ENCODE assay signal across 1 cellular context in the genomic region with DNA sequence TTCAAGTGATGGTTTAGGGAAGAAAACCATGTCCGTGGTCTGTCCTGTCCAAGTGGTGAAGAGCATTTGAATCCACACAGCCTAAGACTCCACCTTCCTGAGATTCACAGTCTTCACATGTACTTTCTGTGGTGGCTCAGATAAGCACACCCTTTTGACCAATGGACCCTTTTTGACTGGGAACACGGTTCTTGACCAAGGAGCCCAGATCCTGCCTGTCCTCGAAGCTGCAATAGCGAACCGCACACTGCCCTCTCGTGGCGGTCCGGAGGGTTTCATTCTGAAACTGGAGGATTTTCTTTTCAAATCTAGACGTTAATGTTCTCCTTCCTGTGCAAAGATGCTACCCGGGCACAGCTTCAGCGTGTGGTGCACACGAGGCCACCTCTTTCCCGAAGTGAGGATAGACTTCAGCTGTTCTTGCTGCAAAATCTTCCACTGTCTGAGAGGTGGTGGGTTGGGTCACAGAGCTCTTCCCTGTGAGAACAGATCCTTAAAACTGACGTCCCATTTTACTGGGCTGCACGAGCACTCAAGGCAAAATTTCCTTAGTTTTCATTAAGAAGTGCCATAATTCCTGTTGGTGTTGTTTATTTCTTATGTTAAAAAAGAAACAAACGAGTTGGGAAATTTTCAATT.
TF ChIP-seq lines count a peak whose summit lies in the region.

No MANE protein-coding gene starts in this region.

TF ChIP-seq in K562, 482 proteins besides CTCF, POLR2A, EP300 and RAD21 (continued from another document and continues in another):
- TF ChIP-seq, protein P1, sequence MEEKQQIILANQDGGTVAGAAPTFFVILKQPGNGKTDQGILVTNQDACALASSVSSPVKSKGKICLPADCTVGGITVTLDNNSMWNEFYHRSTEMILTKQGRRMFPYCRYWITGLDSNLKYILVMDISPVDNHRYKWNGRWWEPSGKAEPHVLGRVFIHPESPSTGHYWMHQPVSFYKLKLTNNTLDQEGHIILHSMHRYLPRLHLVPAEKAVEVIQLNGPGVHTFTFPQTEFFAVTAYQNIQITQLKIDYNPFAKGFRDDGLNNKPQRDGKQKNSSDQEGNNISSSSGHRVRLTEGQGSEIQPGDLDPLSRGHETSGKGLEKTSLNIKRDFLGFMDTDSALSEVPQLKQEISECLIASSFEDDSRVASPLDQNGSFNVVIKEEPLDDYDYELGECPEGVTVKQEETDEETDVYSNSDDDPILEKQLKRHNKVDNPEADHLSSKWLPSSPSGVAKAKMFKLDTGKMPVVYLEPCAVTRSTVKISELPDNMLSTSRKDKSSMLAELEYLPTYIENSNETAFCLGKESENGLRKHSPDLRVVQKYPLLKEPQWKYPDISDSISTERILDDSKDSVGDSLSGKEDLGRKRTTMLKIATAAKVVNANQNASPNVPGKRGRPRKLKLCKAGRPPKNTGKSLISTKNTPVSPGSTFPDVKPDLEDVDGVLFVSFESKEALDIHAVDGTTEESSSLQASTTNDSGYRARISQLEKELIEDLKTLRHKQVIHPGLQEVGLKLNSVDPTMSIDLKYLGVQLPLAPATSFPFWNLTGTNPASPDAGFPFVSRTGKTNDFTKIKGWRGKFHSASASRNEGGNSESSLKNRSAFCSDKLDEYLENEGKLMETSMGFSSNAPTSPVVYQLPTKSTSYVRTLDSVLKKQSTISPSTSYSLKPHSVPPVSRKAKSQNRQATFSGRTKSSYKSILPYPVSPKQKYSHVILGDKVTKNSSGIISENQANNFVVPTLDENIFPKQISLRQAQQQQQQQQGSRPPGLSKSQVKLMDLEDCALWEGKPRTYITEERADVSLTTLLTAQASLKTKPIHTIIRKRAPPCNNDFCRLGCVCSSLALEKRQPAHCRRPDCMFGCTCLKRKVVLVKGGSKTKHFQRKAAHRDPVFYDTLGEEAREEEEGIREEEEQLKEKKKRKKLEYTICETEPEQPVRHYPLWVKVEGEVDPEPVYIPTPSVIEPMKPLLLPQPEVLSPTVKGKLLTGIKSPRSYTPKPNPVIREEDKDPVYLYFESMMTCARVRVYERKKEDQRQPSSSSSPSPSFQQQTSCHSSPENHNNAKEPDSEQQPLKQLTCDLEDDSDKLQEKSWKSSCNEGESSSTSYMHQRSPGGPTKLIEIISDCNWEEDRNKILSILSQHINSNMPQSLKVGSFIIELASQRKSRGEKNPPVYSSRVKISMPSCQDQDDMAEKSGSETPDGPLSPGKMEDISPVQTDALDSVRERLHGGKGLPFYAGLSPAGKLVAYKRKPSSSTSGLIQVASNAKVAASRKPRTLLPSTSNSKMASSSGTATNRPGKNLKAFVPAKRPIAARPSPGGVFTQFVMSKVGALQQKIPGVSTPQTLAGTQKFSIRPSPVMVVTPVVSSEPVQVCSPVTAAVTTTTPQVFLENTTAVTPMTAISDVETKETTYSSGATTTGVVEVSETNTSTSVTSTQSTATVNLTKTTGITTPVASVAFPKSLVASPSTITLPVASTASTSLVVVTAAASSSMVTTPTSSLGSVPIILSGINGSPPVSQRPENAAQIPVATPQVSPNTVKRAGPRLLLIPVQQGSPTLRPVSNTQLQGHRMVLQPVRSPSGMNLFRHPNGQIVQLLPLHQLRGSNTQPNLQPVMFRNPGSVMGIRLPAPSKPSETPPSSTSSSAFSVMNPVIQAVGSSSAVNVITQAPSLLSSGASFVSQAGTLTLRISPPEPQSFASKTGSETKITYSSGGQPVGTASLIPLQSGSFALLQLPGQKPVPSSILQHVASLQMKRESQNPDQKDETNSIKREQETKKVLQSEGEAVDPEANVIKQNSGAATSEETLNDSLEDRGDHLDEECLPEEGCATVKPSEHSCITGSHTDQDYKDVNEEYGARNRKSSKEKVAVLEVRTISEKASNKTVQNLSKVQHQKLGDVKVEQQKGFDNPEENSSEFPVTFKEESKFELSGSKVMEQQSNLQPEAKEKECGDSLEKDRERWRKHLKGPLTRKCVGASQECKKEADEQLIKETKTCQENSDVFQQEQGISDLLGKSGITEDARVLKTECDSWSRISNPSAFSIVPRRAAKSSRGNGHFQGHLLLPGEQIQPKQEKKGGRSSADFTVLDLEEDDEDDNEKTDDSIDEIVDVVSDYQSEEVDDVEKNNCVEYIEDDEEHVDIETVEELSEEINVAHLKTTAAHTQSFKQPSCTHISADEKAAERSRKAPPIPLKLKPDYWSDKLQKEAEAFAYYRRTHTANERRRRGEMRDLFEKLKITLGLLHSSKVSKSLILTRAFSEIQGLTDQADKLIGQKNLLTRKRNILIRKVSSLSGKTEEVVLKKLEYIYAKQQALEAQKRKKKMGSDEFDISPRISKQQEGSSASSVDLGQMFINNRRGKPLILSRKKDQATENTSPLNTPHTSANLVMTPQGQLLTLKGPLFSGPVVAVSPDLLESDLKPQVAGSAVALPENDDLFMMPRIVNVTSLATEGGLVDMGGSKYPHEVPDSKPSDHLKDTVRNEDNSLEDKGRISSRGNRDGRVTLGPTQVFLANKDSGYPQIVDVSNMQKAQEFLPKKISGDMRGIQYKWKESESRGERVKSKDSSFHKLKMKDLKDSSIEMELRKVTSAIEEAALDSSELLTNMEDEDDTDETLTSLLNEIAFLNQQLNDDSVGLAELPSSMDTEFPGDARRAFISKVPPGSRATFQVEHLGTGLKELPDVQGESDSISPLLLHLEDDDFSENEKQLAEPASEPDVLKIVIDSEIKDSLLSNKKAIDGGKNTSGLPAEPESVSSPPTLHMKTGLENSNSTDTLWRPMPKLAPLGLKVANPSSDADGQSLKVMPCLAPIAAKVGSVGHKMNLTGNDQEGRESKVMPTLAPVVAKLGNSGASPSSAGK (IDR thresholded peaks at IDR 0.05): no peak; the same call in 1 of the 2 replicates
- TF ChIP-seq RB1 (IDR thresholded peaks at IDR 0.05; ENCODE audit: low read depth): peak; percentile 76; the same call in 1 of the 2 replicates
- no peak for TF ChIP-seq HNRNPLL (IDR thresholded peaks at IDR 0.05; ENCODE audit: low read depth, low read length, poor library complexity, severe bottlenecking)
- peak; percentile 71; the same call in 1 of the 2 replicates for TF ChIP-seq CTBP1 (IDR thresholded peaks at IDR 0.05; ENCODE audit: borderline replicate concordance)
- TF ChIP-seq SMC3 (conservative IDR thresholded peaks at IDR 0.05; ENCODE audit: insufficient read depth, low read depth, low read length): peak; percentile 90
- TF ChIP-seq NUFIP1 (IDR thresholded peaks at IDR 0.05; ENCODE audit: partially characterized antibody): no peak
- no peak for TF ChIP-seq HNRNPL (IDR thresholded peaks at IDR 0.05; ENCODE audit: low read depth, low read length)
- 0 out of 2 replicates have a peak, but pooled peaks have one; percentile 42 for TF ChIP-seq MTA3 (IDR thresholded peaks at IDR 0.05; ENCODE audit: borderline replicate concordance)
- peak; percentile 46; the same call in 1 of the 2 replicates for TF ChIP-seq L3MBTL2 (IDR thresholded peaks at IDR 0.05)
- no peak for TF ChIP-seq ZBTB1 (CRISPR knock-in tag; IDR thresholded peaks at IDR 0.05; ENCODE audit: borderline replicate concordance, low read depth)
- no peak for TF ChIP-seq ZNF354B (CRISPR knock-in tag; IDR thresholded peaks at IDR 0.05)
- TF ChIP-seq, protein P2, sequence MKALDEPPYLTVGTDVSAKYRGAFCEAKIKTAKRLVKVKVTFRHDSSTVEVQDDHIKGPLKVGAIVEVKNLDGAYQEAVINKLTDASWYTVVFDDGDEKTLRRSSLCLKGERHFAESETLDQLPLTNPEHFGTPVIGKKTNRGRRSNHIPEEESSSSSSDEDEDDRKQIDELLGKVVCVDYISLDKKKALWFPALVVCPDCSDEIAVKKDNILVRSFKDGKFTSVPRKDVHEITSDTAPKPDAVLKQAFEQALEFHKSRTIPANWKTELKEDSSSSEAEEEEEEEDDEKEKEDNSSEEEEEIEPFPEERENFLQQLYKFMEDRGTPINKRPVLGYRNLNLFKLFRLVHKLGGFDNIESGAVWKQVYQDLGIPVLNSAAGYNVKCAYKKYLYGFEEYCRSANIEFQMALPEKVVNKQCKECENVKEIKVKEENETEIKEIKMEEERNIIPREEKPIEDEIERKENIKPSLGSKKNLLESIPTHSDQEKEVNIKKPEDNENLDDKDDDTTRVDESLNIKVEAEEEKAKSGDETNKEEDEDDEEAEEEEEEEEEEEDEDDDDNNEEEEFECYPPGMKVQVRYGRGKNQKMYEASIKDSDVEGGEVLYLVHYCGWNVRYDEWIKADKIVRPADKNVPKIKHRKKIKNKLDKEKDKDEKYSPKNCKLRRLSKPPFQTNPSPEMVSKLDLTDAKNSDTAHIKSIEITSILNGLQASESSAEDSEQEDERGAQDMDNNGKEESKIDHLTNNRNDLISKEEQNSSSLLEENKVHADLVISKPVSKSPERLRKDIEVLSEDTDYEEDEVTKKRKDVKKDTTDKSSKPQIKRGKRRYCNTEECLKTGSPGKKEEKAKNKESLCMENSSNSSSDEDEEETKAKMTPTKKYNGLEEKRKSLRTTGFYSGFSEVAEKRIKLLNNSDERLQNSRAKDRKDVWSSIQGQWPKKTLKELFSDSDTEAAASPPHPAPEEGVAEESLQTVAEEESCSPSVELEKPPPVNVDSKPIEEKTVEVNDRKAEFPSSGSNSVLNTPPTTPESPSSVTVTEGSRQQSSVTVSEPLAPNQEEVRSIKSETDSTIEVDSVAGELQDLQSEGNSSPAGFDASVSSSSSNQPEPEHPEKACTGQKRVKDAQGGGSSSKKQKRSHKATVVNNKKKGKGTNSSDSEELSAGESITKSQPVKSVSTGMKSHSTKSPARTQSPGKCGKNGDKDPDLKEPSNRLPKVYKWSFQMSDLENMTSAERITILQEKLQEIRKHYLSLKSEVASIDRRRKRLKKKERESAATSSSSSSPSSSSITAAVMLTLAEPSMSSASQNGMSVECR (CRISPR knock-in tag; IDR thresholded peaks at IDR 0.05): no peak
- TF ChIP-seq CXXC5 (CRISPR knock-in tag; IDR thresholded peaks at IDR 0.05): peak; percentile 33
- TF ChIP-seq, protein P3, sequence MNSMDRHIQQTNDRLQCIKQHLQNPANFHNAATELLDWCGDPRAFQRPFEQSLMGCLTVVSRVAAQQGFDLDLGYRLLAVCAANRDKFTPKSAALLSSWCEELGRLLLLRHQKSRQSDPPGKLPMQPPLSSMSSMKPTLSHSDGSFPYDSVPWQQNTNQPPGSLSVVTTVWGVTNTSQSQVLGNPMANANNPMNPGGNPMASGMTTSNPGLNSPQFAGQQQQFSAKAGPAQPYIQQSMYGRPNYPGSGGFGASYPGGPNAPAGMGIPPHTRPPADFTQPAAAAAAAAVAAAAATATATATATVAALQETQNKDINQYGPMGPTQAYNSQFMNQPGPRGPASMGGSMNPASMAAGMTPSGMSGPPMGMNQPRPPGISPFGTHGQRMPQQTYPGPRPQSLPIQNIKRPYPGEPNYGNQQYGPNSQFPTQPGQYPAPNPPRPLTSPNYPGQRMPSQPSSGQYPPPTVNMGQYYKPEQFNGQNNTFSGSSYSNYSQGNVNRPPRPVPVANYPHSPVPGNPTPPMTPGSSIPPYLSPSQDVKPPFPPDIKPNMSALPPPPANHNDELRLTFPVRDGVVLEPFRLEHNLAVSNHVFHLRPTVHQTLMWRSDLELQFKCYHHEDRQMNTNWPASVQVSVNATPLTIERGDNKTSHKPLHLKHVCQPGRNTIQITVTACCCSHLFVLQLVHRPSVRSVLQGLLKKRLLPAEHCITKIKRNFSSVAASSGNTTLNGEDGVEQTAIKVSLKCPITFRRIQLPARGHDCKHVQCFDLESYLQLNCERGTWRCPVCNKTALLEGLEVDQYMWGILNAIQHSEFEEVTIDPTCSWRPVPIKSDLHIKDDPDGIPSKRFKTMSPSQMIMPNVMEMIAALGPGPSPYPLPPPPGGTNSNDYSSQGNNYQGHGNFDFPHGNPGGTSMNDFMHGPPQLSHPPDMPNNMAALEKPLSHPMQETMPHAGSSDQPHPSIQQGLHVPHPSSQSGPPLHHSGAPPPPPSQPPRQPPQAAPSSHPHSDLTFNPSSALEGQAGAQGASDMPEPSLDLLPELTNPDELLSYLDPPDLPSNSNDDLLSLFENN (IDR thresholded peaks at IDR 0.05; ENCODE audit: low read depth in 2 of 2, low read length in 2 of 2): 0 out of 4 replicates have a peak, but pooled peaks of 1 of the 2 experiments have one; percentile 47
- 0 out of 2 replicates have a peak, but pooled peaks have one; percentile 13 for TF ChIP-seq CBFA2T3 (IDR thresholded peaks at IDR 0.05)
- TF ChIP-seq TEAD1 (CRISPR knock-in tag; IDR thresholded peaks at IDR 0.05): 0 out of 4 replicates have a peak, but pooled peaks of 1 of the 2 experiments have one; percentile 5
- TF ChIP-seq, protein P4, sequence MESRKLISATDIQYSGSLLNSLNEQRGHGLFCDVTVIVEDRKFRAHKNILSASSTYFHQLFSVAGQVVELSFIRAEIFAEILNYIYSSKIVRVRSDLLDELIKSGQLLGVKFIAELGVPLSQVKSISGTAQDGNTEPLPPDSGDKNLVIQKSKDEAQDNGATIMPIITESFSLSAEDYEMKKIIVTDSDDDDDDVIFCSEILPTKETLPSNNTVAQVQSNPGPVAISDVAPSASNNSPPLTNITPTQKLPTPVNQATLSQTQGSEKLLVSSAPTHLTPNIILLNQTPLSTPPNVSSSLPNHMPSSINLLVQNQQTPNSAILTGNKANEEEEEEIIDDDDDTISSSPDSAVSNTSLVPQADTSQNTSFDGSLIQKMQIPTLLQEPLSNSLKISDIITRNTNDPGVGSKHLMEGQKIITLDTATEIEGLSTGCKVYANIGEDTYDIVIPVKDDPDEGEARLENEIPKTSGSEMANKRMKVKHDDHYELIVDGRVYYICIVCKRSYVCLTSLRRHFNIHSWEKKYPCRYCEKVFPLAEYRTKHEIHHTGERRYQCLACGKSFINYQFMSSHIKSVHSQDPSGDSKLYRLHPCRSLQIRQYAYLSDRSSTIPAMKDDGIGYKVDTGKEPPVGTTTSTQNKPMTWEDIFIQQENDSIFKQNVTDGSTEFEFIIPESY (CRISPR knock-in tag; IDR thresholded peaks at IDR 0.05): peak; percentile 52
- TF ChIP-seq ARID2 (IDR thresholded peaks at IDR 0.05): peak; percentile 62
- TF ChIP-seq TCFL5 (CRISPR knock-in tag; conservative IDR thresholded peaks at IDR 0.05): no peak
- TF ChIP-seq DACH1 (IDR thresholded peaks at IDR 0.05; ENCODE audit: partially characterized antibody): no peak
- TF ChIP-seq STAG1 (CRISPR knock-in tag; IDR thresholded peaks at IDR 0.05; ENCODE audit: borderline replicate concordance): peak; percentile 81; the same call in 1 of the 2 replicates
